Comparison of ENCODE assay signal across 1 cellular context in the genomic region with DNA sequence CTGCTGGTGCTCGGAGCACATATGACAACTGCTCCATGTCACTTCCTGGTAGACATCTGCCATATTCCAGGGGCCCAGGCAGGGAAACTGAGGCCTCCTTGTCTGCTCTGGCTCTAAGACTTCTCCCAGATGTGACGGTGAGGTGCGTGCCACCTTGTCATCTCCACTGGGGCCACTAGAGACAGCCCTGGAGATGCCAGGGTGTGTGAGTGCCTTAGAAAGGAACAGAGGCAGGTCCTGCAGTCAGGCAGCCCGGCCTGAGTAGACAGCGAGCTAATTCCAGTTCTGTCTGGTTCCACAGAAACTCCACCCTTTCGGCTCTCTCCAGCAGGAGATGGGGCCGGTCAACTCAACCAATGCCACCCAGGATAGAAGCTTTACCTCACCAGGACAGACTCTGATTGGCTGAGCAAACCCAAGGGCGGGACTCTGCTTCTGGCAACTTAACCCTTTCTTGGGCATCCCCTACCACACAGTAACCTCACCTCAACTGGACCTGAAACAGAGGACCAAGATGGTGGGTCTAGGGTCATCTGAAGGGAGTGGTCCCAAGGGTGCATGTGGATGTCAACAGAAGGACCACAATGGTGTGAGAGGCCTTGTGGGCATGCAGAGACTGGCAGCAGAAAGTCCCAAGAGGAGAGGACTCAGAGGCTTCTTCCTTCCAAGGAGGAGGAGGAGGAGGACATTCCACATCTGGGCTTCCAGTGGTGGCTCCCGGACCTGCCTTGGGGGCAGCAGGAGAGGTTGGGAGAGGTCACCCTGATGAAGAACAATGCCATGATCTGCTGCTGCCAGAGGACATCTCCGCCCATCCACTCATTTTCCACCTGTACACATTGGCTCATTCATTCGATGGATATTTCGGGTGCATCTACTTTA.
TF ChIP-seq lines count a peak whose summit lies in the region.

No MANE protein-coding gene starts in this region.

TF ChIP-seq in GM12878, 131 proteins besides CTCF, POLR2A, EP300 and RAD21 (continued from another document):
- TF ChIP-seq SMAD1 (IDR thresholded peaks at IDR 0.05; ENCODE audit: low read depth, partially characterized antibody) (no peak), JUNB (IDR thresholded peaks at IDR 0.05) (no peak), ASH2L (IDR thresholded peaks at IDR 0.05; ENCODE audit: borderline replicate concordance, low read depth) (no peak), IKZF2 (IDR thresholded peaks at IDR 0.05) (no peak)
